In genomic region chr4:1318488-1319213, GRCh38 we compare ENCODE assay signal across 2 cellular contexts.
TF ChIP-seq lines count a peak whose summit lies in the region.

No MANE protein-coding gene starts in this region.

TF ChIP-seq in HCT116, 20 proteins besides CTCF, POLR2A, EP300 and RAD21:
- TF ChIP-seq CEBPB (IDR thresholded peaks at IDR 0.05; ENCODE audit: low read depth), result no peak
- no peak for TF ChIP-seq JUND (IDR thresholded peaks at IDR 0.05)
- no peak for TF ChIP-seq SIN3A (IDR thresholded peaks at IDR 0.05; ENCODE audit: low read depth)
- no peak for TF ChIP-seq CBX3 (IDR thresholded peaks at IDR 0.05; ENCODE audit: low read depth)
- no peak for TF ChIP-seq YY1 (IDR thresholded peaks at IDR 0.05; ENCODE audit: extremely low read depth, insufficient replicate concordance, low read depth, low read length)
- TF ChIP-seq, protein P1, sequence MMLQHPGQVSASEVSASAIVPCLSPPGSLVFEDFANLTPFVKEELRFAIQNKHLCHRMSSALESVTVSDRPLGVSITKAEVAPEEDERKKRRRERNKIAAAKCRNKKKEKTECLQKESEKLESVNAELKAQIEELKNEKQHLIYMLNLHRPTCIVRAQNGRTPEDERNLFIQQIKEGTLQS (IDR thresholded peaks at IDR 0.05), result no peak
- no peak for TF ChIP-seq SRF (IDR thresholded peaks at IDR 0.05; ENCODE audit: low read depth)
- TF ChIP-seq FOSL1 (IDR thresholded peaks at IDR 0.05; ENCODE audit: low read depth), result no peak
- TF ChIP-seq EZH2phosphoT487 (IDR thresholded peaks at IDR 0.05; ENCODE audit: borderline replicate concordance), result no peak
- TF ChIP-seq, protein P2, sequence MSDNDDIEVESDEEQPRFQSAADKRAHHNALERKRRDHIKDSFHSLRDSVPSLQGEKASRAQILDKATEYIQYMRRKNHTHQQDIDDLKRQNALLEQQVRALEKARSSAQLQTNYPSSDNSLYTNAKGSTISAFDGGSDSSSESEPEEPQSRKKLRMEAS (IDR thresholded peaks at IDR 0.05), result no peak
- no peak for TF ChIP-seq TCF7L2 (IDR thresholded peaks at IDR 0.05; ENCODE audit: borderline replicate concordance, extremely low read depth, insufficient read depth, insufficient read length)
- TF ChIP-seq ZNF274 (IDR thresholded peaks at IDR 0.05; ENCODE audit: low read depth, low read length), result no peak
- TF ChIP-seq POLR2AphosphoS5 (IDR thresholded peaks at IDR 0.05; ENCODE audit: low read depth, low read length), result no peak
- TF ChIP-seq ZFX (IDR thresholded peaks at IDR 0.05), result no peak
- TF ChIP-seq SP1 (IDR thresholded peaks at IDR 0.05; ENCODE audit: low read depth), result no peak

TF ChIP-seq in HepG2, 621 proteins besides CTCF, POLR2A, EP300 and RAD21:
- TF ChIP-seq CCAR2 (optimal IDR thresholded peaks at IDR 0.05; ENCODE audit: low read depth, low read length), result no peak
- TF ChIP-seq, protein P3, sequence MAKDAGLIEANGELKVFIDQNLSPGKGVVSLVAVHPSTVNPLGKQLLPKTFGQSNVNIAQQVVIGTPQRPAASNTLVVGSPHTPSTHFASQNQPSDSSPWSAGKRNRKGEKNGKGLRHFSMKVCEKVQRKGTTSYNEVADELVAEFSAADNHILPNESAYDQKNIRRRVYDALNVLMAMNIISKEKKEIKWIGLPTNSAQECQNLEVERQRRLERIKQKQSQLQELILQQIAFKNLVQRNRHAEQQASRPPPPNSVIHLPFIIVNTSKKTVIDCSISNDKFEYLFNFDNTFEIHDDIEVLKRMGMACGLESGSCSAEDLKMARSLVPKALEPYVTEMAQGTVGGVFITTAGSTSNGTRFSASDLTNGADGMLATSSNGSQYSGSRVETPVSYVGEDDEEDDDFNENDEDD (CRISPR knock-in tag; IDR thresholded peaks at IDR 0.05; ENCODE audit: borderline replicate concordance), result no peak
- TF ChIP-seq ZFY (CRISPR knock-in tag; IDR thresholded peaks at IDR 0.05), result 0 out of 2 replicates have a peak, but pooled peaks have one; percentile 12
- no peak for TF ChIP-seq ZNF550 (CRISPR knock-in tag; IDR thresholded peaks at IDR 0.05; ENCODE audit: borderline replicate concordance)
- TF ChIP-seq AGO2 (optimal IDR thresholded peaks at IDR 0.05; ENCODE audit: low read depth, low read length), result peak; percentile 21
- no peak for TF ChIP-seq PLRG1 (conservative IDR thresholded peaks at IDR 0.05)
